In genomic region chr13:32426191-32426980, GRCh38 we compare ENCODE assay signal across 8 cellular contexts. TPM values are rescaled to one million over a fixed set of nuclear protein-coding genes. Genes with fewer than 3 reads are reported as not detected.
DNase-seq lines count a peak whose midpoint lies in the region; ATAC-seq and TF ChIP-seq lines count a peak whose summit lies in the region.

No MANE protein-coding gene starts in this region.

- peaks cover 0 to 33% (median 12%) of the 10 kb centered on the region in 4 donors for H3K4me1 ChIP-seq in right lobe of liver

- ATAC-seq in GM18867 (IDR thresholded peaks at IDR 0.05; ENCODE audit: unreplicated experiment) = peak; percentile 50
- ATAC-seq in HG03139 (IDR thresholded peaks at IDR 0.05; ENCODE audit: unreplicated experiment) = peak; percentile 29
- ATAC-seq in right lobe of liver = peak; percentile 13 to 41 (median 30)

- H3K36me3 ChIP-seq in right lobe of liver = peaks cover 0 to 2% (median 0%) of the 10 kb centered on the region in 4 donors

- CTCF ChIA-PET in AG04449 (lab: Yijun Ruan, JAX) = no interaction called here

- 5% methylated on average over 13 of the region's 19 CpGs for WGBS in right lobe of liver (ENCODE audit: insufficient coverage, low coverage, low lambda C conversion rate, missing lambda C conversion rate)

- no peak for TF ChIP-seq CTCF in AG04449 (IDR thresholded peaks at IDR 0.05; ENCODE audit: insufficient read depth, low read length, missing control alignments)
- TF ChIP-seq CTCF in right lobe of liver (IDR thresholded peaks at IDR 0.05) = no peak

- H3K4me3 ChIP-seq in AG04449 (ENCODE audit: low read depth, low read length) (peak overlapping the region; percentile 59), right lobe of liver (peak overlapping the region; percentile 75 to 86 (median 83))

- no peaks in the 10 kb centered on the region for H3K9me3 ChIP-seq in right lobe of liver

- intact Hi-C loops in right lobe of liver (cut with DNase I) = no loop called here

- POLR2A ChIA-PET in AG04449 (lab: Yijun Ruan, JAX) = no interaction called here

- no peak for DNase-seq in AG04449 (ENCODE audit: low read depth, low spot score)
- peak in 3 of 5 donors; percentile 4 to 85 (median 30) for DNase-seq in T-helper 1 cell
- peak in 6 of 61 donors; percentile 12 to 53 (median 24) for DNase-seq in caudate nucleus (lab: John Stamatoyannopoulos, UW)
- peak in 1 of 3 donors; percentile 50 for DNase-seq in right lobe of liver
- DNase-seq in stimulated activated CD8-positive, alpha-beta memory T cell treated with anti-CD3 and anti-CD28 coated beads, Interleukin-7, amount 100 ng/mL, for 4 hours (ENCODE audit: low read depth in 2 of 2) = peak; percentile 4 to 31
- DNase-seq in NCI-H226 = no peak

- no peaks in the 10 kb centered on the region for H3K27me3 ChIP-seq in right lobe of liver

- H3K27ac ChIP-seq in caudate nucleus (ENCODE audit: low read depth, low read length) (peak overlapping the region; percentile 87), right lobe of liver (peak overlapping the region; percentile 98 to 100 (median 99))

- TF ChIP-seq POLR2A in right lobe of liver (IDR thresholded peaks at IDR 0.05) = no peak

RNA-seq across cellular contexts. Expression of gene N4BP2L1, which starts 1.5 kb away (rescaled TPM):
- 10 to 100 TPM; 17.4 to 56.9 (median 26.5) TPM for total RNA-seq in right lobe of liver

Comparison
In these comparisons a context has a peak if more than half of its experiments do, and no peak if none do; other contexts are left out.
1. DNase-seq: peak in T-helper 1 cell (3 of 5) and stimulated activated CD8-positive, alpha-beta memory T cell treated with anti-CD3 and anti-CD28 coated beads, Interleukin-7, amount 100 ng/mL, for 4 hours (2 of 2); none in AG04449 (single experiment) and NCI-H226 (single experiment).
2. Peak in every context shown above with its lines, with median percentiles within 50 percentile points of each other: ATAC-seq.